In the genomic region with DNA sequence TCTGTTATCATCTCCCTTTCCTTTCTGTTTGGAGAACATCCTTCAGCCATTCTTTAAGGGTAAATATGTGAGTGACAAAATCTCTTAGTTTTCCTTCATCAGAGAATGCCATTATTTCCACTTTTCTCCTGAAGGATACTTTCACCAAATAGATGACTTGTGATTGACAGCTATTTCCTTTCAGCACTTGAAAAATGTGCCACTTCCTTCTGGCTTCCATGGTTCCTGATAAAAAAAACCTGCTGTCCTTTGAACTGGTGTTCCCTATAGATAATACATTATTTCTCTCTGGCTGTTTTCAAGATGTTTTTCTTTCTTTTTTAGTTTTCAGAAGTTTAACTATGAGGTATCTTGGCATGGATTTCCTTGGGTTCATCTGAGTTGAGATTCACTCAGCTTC, we compare ENCODE assay signal across 25 cellular contexts.
"Had no signal": no experiment of that assay in that cellular context is flagged by ENCODE, and none has a peak within 500 bp of the region (broad histone marks: within the 10 kb centered on the region; RNA-seq: fewer than 3 reads in every experiment).

No MANE protein-coding gene starts in this region.

- H3K27ac Mint-ChIP-seq: activated CD4-positive, alpha-beta T cell treated with anti-CD3 and anti-CD28 coated beads, Interleukin-2, amount 10 ng/mL, durations not matched to agents 7 days and 5 days; activated CD8-positive, alpha-beta T cell treated with anti-CD3 and anti-CD28 coated beads for 36 hours; activated naive CD4-positive, alpha-beta T cell treated with anti-CD3 and anti-CD28 coated beads, Interleukin-2, amount 50 U/mL, for 24 hours; activated naive CD8-positive, alpha-beta T cell treated with anti-CD3 and anti-CD28 coated beads, Interleukin-2, amount 50 U/mL, for 24 hours; mesothelial cell of epicardium; naive B cell had no signal

- H3K27me3 ChIP-seq: esophagus muscularis mucosa, foreskin keratinocyte, heart left ventricle, suprapubic skin, tibial artery, upper lobe of right lung had no signal

- H3K36me3 ChIP-seq: esophagus muscularis mucosa, suprapubic skin, tibial artery, upper lobe of right lung had no signal

- H3K4me1 ChIP-seq: upper lobe of right lung had no signal

- H3K36me3 Mint-ChIP-seq: mesothelial cell of epicardium had no signal

- H3K4me3 ChIP-seq: esophagus muscularis mucosa, heart left ventricle, suprapubic skin, tibial artery, upper lobe of right lung had no signal

- DNase-seq: activated CD4-positive, alpha-beta T cell treated with anti-CD3 and anti-CD28 coated beads, Interleukin-2, amount 10 ng/mL, durations not matched to agents 7 days and 5 days; activated CD8-positive, alpha-beta T cell treated with anti-CD3 and anti-CD28 coated beads for 36 hours; activated naive CD8-positive, alpha-beta T cell treated with anti-CD3 and anti-CD28 coated beads, Interleukin-2, amount 50 U/mL, for 24 hours; activated T-cell treated with anti-CD3 and anti-CD28 coated beads, Interleukin-2, amount 50 U/mL, for 4 hours; amygdala; caudate nucleus; foreskin keratinocyte; heart left ventricle; hypothalamus; naive B cell; nucleus accumbens; right cardiac atrium; stimulated activated CD4-positive, alpha-beta T cell treated with anti-CD3 and anti-CD28 coated beads, Interleukin-15, amount 100 ng/mL, for 24 hours; stimulated activated CD4-positive, alpha-beta T cell treated with anti-CD3 and anti-CD28 coated beads, Interleukin-2, amount 100 ng/mL, for 24 hours; stimulated activated naive CD4-positive, alpha-beta T cell; T-helper 2 cell; tibial artery; upper lobe of right lung had no signal

- H3K27ac ChIP-seq: esophagus muscularis mucosa, foreskin keratinocyte, heart left ventricle, suprapubic skin, tibial artery, upper lobe of right lung, VCaP had no signal

- H3K9me3 Mint-ChIP-seq: activated CD8-positive, alpha-beta T cell treated with anti-CD3 and anti-CD28 coated beads for 36 hours; activated naive CD4-positive, alpha-beta T cell treated with anti-CD3 and anti-CD28 coated beads, Interleukin-2, amount 50 U/mL, for 24 hours; activated T-helper 17 cell treated with anti-CD3 and anti-CD28 coated beads, Interleukin-2, amount 50 U/mL, for 72 hours had no signal

- ATAC-seq: activated CD8-positive, alpha-beta T cell treated with anti-CD3 and anti-CD28 coated beads for 36 hours; activated naive CD8-positive, alpha-beta T cell treated with anti-CD3 and anti-CD28 coated beads, Interleukin-2, amount 50 U/mL, for 24 hours; activated T-cell treated with anti-CD3 and anti-CD28 coated beads, Interleukin-2, amount 50 U/mL, for 4 hours; activated T-helper 17 cell treated with anti-CD3 and anti-CD28 coated beads, Interleukin-2, amount 50 U/mL, for 72 hours; foreskin keratinocyte; heart left ventricle; right cardiac atrium; upper lobe of right lung had no signal

- H3K4me3 Mint-ChIP-seq: activated CD4-positive, alpha-beta T cell treated with anti-CD3 and anti-CD28 coated beads, Interleukin-2, amount 10 ng/mL, durations not matched to agents 7 days and 5 days; activated CD8-positive, alpha-beta T cell treated with anti-CD3 and anti-CD28 coated beads for 36 hours; activated naive CD4-positive, alpha-beta T cell treated with anti-CD3 and anti-CD28 coated beads, Interleukin-2, amount 50 U/mL, for 24 hours; activated naive CD8-positive, alpha-beta T cell treated with anti-CD3 and anti-CD28 coated beads, Interleukin-2, amount 50 U/mL, for 24 hours; activated T-cell treated with anti-CD3 and anti-CD28 coated beads, Interleukin-2, amount 50 U/mL, for 4 hours; activated T-helper 17 cell treated with anti-CD3 and anti-CD28 coated beads, Interleukin-2, amount 50 U/mL, for 72 hours; mesothelial cell of epicardium; neural crest cell had no signal

- H3K4me1 Mint-ChIP-seq: activated CD4-positive, alpha-beta T cell treated with anti-CD3 and anti-CD28 coated beads, Interleukin-2, amount 10 ng/mL, durations not matched to agents 7 days and 5 days; mesothelial cell of epicardium had no signal

- H3K9me3 ChIP-seq: upper lobe of right lung had no signal

- H3K27me3 Mint-ChIP-seq: activated naive CD4-positive, alpha-beta T cell treated with anti-CD3 and anti-CD28 coated beads, Interleukin-2, amount 50 U/mL, for 24 hours; activated T-helper 17 cell treated with anti-CD3 and anti-CD28 coated beads, Interleukin-2, amount 50 U/mL, for 72 hours; naive B cell had no signal
